ENCODE assay signal across 1 cellular context in the genomic region with DNA sequence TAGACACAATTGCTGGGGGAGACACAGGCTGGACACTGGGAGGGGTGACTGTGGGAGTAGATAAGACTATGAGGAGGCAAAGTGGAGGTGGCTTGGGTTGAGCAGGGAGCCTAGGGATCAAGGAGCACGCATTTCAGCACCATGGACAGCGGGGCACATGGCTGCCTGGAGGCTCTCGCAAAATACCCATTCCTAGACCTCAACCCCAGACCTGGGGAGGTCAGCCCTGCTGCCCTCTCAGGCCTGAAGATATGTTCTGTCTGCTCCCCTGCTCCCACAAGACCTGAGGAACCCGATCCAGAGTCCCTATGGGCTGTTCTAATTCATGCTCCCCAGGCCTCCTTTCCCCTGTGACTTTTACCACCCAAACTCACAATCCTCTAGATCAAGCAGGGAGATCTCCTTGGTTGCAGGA.
TF ChIP-seq lines count a peak whose summit lies in the region.

No MANE protein-coding gene starts in this region.

TF ChIP-seq in K562, 482 proteins besides CTCF, POLR2A, EP300 and RAD21 (continued from another document and continues in another):
- TF ChIP-seq, protein P1, sequence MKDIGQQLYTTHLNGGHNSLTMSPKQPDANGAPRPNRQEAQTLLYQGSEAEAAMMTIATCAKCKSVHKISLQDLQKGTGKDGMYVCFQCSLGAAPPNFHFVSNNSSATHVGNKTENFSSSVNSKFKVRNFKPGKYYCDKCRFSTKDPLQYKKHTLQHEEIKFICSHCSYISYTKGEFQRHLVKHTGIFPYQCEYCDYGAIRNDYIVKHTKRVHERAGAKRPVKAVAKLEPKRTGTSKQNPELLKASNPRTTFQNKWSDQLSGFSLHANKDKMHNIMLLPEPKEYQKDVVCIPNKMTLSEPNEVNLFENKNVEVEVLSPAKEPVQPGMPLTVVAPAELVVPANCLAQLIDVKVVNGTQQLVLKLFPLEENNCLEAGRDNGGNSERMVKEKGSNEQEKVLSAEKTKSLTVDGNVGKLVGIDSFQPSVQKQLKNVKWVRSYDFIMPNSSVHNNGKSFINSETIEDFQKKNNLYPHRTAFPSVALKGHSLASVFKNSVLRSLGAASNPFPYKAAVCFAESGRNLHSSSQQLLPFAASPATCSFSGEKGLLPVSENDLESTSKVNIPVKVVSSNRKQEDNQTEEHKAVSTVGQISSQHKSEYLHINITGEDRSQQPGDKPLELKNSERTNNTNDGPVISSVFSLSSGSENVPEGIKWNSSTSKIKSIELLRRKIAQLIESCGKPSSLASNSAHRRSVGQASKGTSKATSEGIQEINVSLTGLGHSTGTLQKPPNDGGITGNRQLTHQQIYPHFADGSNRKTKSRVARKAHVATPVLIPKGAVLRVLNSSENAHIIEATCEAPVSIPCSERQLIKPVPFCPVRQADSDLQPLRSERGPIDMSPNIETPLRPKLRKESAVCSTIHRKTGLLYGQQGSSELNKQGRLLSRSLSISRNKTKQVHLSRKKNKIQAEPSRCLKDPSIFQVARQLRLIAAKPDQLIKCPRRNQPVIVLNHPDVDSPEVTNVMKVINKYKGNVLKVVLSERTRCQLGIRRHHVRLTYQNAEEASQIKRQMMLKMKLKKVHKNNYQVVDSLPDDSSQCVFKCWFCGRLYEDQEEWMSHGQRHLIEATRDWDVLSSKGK (CRISPR knock-in tag; IDR thresholded peaks at IDR 0.05), result no peak
- TF ChIP-seq CBFB (CRISPR knock-in tag; IDR thresholded peaks at IDR 0.05) (no peak), RAD51 (IDR thresholded peaks at IDR 0.05; ENCODE audit: borderline replicate concordance, low read depth) (no peak), SMAD4 (CRISPR knock-in tag; conservative IDR thresholded peaks at IDR 0.05) (peak; percentile 66), FOS (IDR thresholded peaks at IDR 0.05; ENCODE audit: extremely low read depth, insufficient read length) (no peak), NCOA1 (IDR thresholded peaks at IDR 0.05; ENCODE audit: low read depth) (peak; percentile 74), EZH2 (IDR thresholded peaks at IDR 0.05; ENCODE audit: borderline replicate concordance, low read depth, low read length) (no peak), KAT2B (IDR thresholded peaks at IDR 0.05; ENCODE audit: low read depth, low read length) (no peak), PML (IDR thresholded peaks at IDR 0.05; ENCODE audit: low read length) (no peak), PHF20 (IDR thresholded peaks at IDR 0.05; ENCODE audit: partially characterized antibody) (no peak), JUND (IDR thresholded peaks at IDR 0.05; ENCODE audit: borderline replicate concordance, low read depth, low read length) (no peak), JUND (tag; IDR thresholded peaks at IDR 0.05; ENCODE audit: borderline replicate concordance, low read depth, low read length) (peak; percentile 38; the same call in 1 of the 3 replicates), RB1 (IDR thresholded peaks at IDR 0.05; ENCODE audit: low read depth) (no peak), ZNF589 (CRISPR knock-in tag; IDR thresholded peaks at IDR 0.05; ENCODE audit: low read depth) (0 out of 2 replicates have a peak, but pooled peaks have one; percentile 27), ZNF41 (CRISPR knock-in tag; conservative IDR thresholded peaks at IDR 0.05) (no peak), PTTG1 (tag; IDR thresholded peaks at IDR 0.05; ENCODE audit: low read depth) (no peak), ARHGAP35 (IDR thresholded peaks at IDR 0.05; ENCODE audit: partially characterized antibody) (no peak), NELFE (IDR thresholded peaks at IDR 0.05; ENCODE audit: insufficient read depth, insufficient read length) (no peak), CBX8 (IDR thresholded peaks at IDR 0.05; ENCODE audit: borderline replicate concordance, extremely low read depth, low read depth, low read length, poor library complexity, severe bottlenecking) (no peak), U2AF1 (optimal IDR thresholded peaks at IDR 0.05; ENCODE audit: low read depth, low read length) (no peak), GABPB2 (CRISPR knock-in tag; conservative IDR thresholded peaks at IDR 0.05) (no peak), RNF2 (IDR thresholded peaks at IDR 0.05) (0 out of 2 replicates have a peak, but pooled peaks have one; percentile 24), BMI1 (IDR thresholded peaks at IDR 0.05; ENCODE audit: low read length) (no peak), BCOR (IDR thresholded peaks at IDR 0.05) (no peak), NFXL1 (CRISPR knock-in tag; IDR thresholded peaks at IDR 0.05) (no peak), ELF4 (CRISPR knock-in tag; IDR thresholded peaks at IDR 0.05) (no peak), PHTF2 (CRISPR knock-in tag; IDR thresholded peaks at IDR 0.05) (no peak), MLX (CRISPR knock-in tag; conservative IDR thresholded peaks at IDR 0.05) (0 out of 4 replicates have a peak, but pooled peaks of 1 of the 2 experiments have one; percentile 57), BHLHE40 (IDR thresholded peaks at IDR 0.05; ENCODE audit: low read length) (peak; percentile 61), ILF3 (IDR thresholded peaks at IDR 0.05; ENCODE audit: borderline replicate concordance) (no peak), ZNF24 (IDR thresholded peaks at IDR 0.05) (no peak), KLF10 (CRISPR knock-in tag; IDR thresholded peaks at IDR 0.05) (no peak), ZNF77 (CRISPR knock-in tag; IDR thresholded peaks at IDR 0.05) (no peak), GATA2 (CRISPR knock-in tag; IDR thresholded peaks at IDR 0.05) (no peak), HNRNPLL (IDR thresholded peaks at IDR 0.05; ENCODE audit: low read depth, low read length, poor library complexity, severe bottlenecking) (no peak), SMAD3 (CRISPR knock-in tag; conservative IDR thresholded peaks at IDR 0.05) (no peak), SNIP1 (IDR thresholded peaks at IDR 0.05; ENCODE audit: low read depth) (no peak), NONO (IDR thresholded peaks at IDR 0.05; ENCODE audit: low read depth in 2 of 2, low read length in 1 of 2) (no peak), POLR2AphosphoS2 (IDR thresholded peaks at IDR 0.05; ENCODE audit: low read length) (no peak), GTF2E2 (tag; IDR thresholded peaks at IDR 0.05) (no peak)
- TF ChIP-seq, protein P2, sequence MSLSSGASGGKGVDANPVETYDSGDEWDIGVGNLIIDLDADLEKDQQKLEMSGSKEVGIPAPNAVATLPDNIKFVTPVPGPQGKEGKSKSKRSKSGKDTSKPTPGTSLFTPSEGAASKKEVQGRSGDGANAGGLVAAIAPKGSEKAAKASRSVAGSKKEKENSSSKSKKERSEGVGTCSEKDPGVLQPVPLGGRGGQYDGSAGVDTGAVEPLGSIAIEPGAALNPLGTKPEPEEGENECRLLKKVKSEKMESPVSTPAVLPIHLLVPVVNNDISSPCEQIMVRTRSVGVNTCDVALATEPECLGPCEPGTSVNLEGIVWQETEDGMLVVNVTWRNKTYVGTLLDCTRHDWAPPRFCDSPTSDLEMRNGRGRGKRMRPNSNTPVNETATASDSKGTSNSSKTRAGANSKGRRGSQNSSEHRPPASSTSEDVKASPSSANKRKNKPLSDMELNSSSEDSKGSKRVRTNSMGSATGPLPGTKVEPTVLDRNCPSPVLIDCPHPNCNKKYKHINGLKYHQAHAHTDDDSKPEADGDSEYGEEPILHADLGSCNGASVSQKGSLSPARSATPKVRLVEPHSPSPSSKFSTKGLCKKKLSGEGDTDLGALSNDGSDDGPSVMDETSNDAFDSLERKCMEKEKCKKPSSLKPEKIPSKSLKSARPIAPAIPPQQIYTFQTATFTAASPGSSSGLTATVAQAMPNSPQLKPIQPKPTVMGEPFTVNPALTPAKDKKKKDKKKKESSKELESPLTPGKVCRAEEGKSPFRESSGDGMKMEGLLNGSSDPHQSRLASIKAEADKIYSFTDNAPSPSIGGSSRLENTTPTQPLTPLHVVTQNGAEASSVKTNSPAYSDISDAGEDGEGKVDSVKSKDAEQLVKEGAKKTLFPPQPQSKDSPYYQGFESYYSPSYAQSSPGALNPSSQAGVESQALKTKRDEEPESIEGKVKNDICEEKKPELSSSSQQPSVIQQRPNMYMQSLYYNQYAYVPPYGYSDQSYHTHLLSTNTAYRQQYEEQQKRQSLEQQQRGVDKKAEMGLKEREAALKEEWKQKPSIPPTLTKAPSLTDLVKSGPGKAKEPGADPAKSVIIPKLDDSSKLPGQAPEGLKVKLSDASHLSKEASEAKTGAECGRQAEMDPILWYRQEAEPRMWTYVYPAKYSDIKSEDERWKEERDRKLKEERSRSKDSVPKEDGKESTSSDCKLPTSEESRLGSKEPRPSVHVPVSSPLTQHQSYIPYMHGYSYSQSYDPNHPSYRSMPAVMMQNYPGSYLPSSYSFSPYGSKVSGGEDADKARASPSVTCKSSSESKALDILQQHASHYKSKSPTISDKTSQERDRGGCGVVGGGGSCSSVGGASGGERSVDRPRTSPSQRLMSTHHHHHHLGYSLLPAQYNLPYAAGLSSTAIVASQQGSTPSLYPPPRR (CRISPR knock-in tag; IDR thresholded peaks at IDR 0.05; ENCODE audit: borderline replicate concordance), result no peak
- TF ChIP-seq, protein P3, sequence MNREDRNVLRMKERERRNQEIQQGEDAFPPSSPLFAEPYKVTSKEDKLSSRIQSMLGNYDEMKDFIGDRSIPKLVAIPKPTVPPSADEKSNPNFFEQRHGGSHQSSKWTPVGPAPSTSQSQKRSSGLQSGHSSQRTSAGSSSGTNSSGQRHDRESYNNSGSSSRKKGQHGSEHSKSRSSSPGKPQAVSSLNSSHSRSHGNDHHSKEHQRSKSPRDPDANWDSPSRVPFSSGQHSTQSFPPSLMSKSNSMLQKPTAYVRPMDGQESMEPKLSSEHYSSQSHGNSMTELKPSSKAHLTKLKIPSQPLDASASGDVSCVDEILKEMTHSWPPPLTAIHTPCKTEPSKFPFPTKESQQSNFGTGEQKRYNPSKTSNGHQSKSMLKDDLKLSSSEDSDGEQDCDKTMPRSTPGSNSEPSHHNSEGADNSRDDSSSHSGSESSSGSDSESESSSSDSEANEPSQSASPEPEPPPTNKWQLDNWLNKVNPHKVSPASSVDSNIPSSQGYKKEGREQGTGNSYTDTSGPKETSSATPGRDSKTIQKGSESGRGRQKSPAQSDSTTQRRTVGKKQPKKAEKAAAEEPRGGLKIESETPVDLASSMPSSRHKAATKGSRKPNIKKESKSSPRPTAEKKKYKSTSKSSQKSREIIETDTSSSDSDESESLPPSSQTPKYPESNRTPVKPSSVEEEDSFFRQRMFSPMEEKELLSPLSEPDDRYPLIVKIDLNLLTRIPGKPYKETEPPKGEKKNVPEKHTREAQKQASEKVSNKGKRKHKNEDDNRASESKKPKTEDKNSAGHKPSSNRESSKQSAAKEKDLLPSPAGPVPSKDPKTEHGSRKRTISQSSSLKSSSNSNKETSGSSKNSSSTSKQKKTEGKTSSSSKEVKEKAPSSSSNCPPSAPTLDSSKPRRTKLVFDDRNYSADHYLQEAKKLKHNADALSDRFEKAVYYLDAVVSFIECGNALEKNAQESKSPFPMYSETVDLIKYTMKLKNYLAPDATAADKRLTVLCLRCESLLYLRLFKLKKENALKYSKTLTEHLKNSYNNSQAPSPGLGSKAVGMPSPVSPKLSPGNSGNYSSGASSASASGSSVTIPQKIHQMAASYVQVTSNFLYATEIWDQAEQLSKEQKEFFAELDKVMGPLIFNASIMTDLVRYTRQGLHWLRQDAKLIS (CRISPR knock-in tag; IDR thresholded peaks at IDR 0.05), result peak; percentile 68; the same call in 1 of the 2 replicates
- TF ChIP-seq, protein P4, sequence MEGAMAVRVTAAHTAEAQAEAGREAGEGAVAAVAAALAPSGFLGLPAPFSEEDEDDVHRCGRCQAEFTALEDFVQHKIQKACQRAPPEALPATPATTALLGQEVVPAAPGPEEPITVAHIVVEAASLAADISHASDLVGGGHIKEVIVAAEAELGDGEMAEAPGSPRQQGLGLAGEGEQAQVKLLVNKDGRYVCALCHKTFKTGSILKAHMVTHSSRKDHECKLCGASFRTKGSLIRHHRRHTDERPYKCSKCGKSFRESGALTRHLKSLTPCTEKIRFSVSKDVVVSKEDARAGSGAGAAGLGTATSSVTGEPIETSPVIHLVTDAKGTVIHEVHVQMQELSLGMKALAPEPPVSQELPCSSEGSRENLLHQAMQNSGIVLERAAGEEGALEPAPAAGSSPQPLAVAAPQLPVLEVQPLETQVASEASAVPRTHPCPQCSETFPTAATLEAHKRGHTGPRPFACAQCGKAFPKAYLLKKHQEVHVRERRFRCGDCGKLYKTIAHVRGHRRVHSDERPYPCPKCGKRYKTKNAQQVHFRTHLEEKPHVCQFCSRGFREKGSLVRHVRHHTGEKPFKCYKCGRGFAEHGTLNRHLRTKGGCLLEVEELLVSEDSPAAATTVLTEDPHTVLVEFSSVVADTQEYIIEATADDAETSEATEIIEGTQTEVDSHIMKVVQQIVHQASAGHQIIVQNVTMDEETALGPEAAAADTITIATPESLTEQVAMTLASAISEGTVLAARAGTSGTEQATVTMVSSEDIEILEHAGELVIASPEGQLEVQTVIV (CRISPR knock-in tag; IDR thresholded peaks at IDR 0.05; ENCODE audit: borderline replicate concordance), result no peak
- TF ChIP-seq, protein P5, sequence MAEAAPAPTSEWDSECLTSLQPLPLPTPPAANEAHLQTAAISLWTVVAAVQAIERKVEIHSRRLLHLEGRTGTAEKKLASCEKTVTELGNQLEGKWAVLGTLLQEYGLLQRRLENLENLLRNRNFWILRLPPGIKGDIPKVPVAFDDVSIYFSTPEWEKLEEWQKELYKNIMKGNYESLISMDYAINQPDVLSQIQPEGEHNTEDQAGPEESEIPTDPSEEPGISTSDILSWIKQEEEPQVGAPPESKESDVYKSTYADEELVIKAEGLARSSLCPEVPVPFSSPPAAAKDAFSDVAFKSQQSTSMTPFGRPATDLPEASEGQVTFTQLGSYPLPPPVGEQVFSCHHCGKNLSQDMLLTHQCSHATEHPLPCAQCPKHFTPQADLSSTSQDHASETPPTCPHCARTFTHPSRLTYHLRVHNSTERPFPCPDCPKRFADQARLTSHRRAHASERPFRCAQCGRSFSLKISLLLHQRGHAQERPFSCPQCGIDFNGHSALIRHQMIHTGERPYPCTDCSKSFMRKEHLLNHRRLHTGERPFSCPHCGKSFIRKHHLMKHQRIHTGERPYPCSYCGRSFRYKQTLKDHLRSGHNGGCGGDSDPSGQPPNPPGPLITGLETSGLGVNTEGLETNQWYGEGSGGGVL (CRISPR knock-in tag; IDR thresholded peaks at IDR 0.05), result no peak
- TF ChIP-seq, protein P6, sequence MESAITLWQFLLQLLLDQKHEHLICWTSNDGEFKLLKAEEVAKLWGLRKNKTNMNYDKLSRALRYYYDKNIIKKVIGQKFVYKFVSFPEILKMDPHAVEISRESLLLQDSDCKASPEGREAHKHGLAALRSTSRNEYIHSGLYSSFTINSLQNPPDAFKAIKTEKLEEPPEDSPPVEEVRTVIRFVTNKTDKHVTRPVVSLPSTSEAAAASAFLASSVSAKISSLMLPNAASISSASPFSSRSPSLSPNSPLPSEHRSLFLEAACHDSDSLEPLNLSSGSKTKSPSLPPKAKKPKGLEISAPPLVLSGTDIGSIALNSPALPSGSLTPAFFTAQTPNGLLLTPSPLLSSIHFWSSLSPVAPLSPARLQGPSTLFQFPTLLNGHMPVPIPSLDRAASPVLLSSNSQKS (CRISPR knock-in tag; IDR thresholded peaks at IDR 0.05), result no peak
- TF ChIP-seq, protein P7, sequence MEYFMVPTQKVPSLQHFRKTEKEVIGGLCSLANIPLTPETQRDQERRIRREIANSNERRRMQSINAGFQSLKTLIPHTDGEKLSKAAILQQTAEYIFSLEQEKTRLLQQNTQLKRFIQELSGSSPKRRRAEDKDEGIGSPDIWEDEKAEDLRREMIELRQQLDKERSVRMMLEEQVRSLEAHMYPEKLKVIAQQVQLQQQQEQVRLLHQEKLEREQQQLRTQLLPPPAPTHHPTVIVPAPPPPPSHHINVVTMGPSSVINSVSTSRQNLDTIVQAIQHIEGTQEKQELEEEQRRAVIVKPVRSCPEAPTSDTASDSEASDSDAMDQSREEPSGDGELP (CRISPR knock-in tag; IDR thresholded peaks at IDR 0.05; ENCODE audit: borderline replicate concordance), result peak; percentile 85
